In genomic region chr7:105013818-105014724, GRCh38 we compare ENCODE assay signal across 1 cellular context.
TF ChIP-seq lines count a peak whose summit lies in the region.

TSS of gene KMT2E (plus strand) at chr7:105014205. CDS start at chr7:105040953, 26,748 bp downstream.

TF ChIP-seq in K562, 482 proteins besides CTCF, POLR2A, EP300 and RAD21 (continued from another document and continues in another):
- no peak for TF ChIP-seq ZNF146 (CRISPR knock-in tag; IDR thresholded peaks at IDR 0.05; ENCODE audit: unreplicated experiment)
- no peak for TF ChIP-seq ZNF232 (CRISPR knock-in tag; IDR thresholded peaks at IDR 0.05)
- TF ChIP-seq ZBTB2 (IDR thresholded peaks at IDR 0.05) = no peak
- no peak for TF ChIP-seq MIER1 (IDR thresholded peaks at IDR 0.05; ENCODE audit: low read depth)
- TF ChIP-seq ZBTB34 (CRISPR knock-in tag; IDR thresholded peaks at IDR 0.05) = no peak
- no peak for TF ChIP-seq CHAMP1 (IDR thresholded peaks at IDR 0.05)
- peak; percentile 92 for TF ChIP-seq POLR2G (IDR thresholded peaks at IDR 0.05; ENCODE audit: low read depth, low read length)
- TF ChIP-seq SMARCE1 (IDR thresholded peaks at IDR 0.05) = peak; percentile 9; the same call in 1 of the 2 replicates
- no peak for TF ChIP-seq CHD4 (IDR thresholded peaks at IDR 0.05; ENCODE audit: insufficient read depth, insufficient replicate concordance, low read depth, low read length, poor library complexity, severe bottlenecking)
- TF ChIP-seq MEF2D (tag; conservative IDR thresholded peaks at IDR 0.05; ENCODE audit: low read depth) = no peak; the same call in 1 of the 2 replicates
- no peak for TF ChIP-seq PHF21A (IDR thresholded peaks at IDR 0.05; ENCODE audit: borderline replicate concordance, low read depth)
- TF ChIP-seq ZBTB43 (CRISPR knock-in tag; IDR thresholded peaks at IDR 0.05) = no peak
- TF ChIP-seq ZNF76 (CRISPR knock-in tag; IDR thresholded peaks at IDR 0.05; ENCODE audit: borderline replicate concordance) = peak; percentile 85
- TF ChIP-seq MLLT1 (IDR thresholded peaks at IDR 0.05) = peak; percentile 56 to 90
- TF ChIP-seq HSF4 (CRISPR knock-in tag; IDR thresholded peaks at IDR 0.05; ENCODE audit: borderline replicate concordance) = no peak
- no peak for TF ChIP-seq HDAC3 (IDR thresholded peaks at IDR 0.05; ENCODE audit: borderline replicate concordance, partially characterized antibody)
- no peak for TF ChIP-seq ZNF778 (CRISPR knock-in tag; IDR thresholded peaks at IDR 0.05)
- peak; percentile 65 for TF ChIP-seq POLR2AphosphoS5 (IDR thresholded peaks at IDR 0.05; ENCODE audit: control insufficient read depth, insufficient read depth, low read depth, low read length)
- no peak for TF ChIP-seq SP2 (IDR thresholded peaks at IDR 0.05; ENCODE audit: extremely low read depth, low read depth, low read length, poor library complexity, severe bottlenecking)
- no peak for TF ChIP-seq POLR3G (IDR thresholded peaks at IDR 0.05; ENCODE audit: extremely low read depth, insufficient read length, insufficient replicate concordance)
- 0 out of 2 replicates have a peak, but pooled peaks have one; percentile 27 for TF ChIP-seq ZNF354B (CRISPR knock-in tag; IDR thresholded peaks at IDR 0.05)
- peak; percentile 29; the same call in 1 of the 2 replicates for TF ChIP-seq ZNF165 (CRISPR knock-in tag; IDR thresholded peaks at IDR 0.05; ENCODE audit: borderline replicate concordance)
- TF ChIP-seq EP400 (IDR thresholded peaks at IDR 0.05) = no peak
- TF ChIP-seq ZNF408 (CRISPR knock-in tag; IDR thresholded peaks at IDR 0.05; ENCODE audit: low read depth) = no peak
- TF ChIP-seq NFATC3 (IDR thresholded peaks at IDR 0.05) = no peak
- peak in 1 of 2 experiments; percentile 70; a peak in 3 of 4 replicates for TF ChIP-seq SIN3A (IDR thresholded peaks at IDR 0.05; ENCODE audit: borderline replicate concordance in 2 of 2, control insufficient read depth in 1 of 2, low read depth in 2 of 2, low read length in 2 of 2)
- TF ChIP-seq ZNF57 (CRISPR knock-in tag; IDR thresholded peaks at IDR 0.05) = peak; percentile 88; the same call in 1 of the 2 replicates
- no peak; the same call in 1 of the 2 replicates for TF ChIP-seq FOXP1 (CRISPR knock-in tag; IDR thresholded peaks at IDR 0.05)
- peak; percentile 63 for TF ChIP-seq ZBTB7A (IDR thresholded peaks at IDR 0.05; ENCODE audit: borderline replicate concordance, control insufficient read depth, low read depth, low read length)
- TF ChIP-seq SIN3B (IDR thresholded peaks at IDR 0.05; ENCODE audit: low read depth) = no peak
- TF ChIP-seq YBX1 (IDR thresholded peaks at IDR 0.05) = no peak
- no peak for TF ChIP-seq ZKSCAN3 (CRISPR knock-in tag; IDR thresholded peaks at IDR 0.05)
- TF ChIP-seq ZKSCAN1 (IDR thresholded peaks at IDR 0.05; ENCODE audit: low read depth, low read length) = no peak; the same call in 1 of the 2 replicates
- TF ChIP-seq BRCA1 (IDR thresholded peaks at IDR 0.05) = no peak
- TF ChIP-seq BRCA1 (CRISPR knock-in tag; IDR thresholded peaks at IDR 0.05) = no peak
- no peak for TF ChIP-seq ZNF77 (CRISPR knock-in tag; IDR thresholded peaks at IDR 0.05)
- 0 out of 2 replicates have a peak, but pooled peaks have one; percentile 69 for TF ChIP-seq ZNF644 (tag; IDR thresholded peaks at IDR 0.05; ENCODE audit: low read depth)
- TF ChIP-seq RBM15 (IDR thresholded peaks at IDR 0.05; ENCODE audit: insufficient read depth, low read length) = no peak
- TF ChIP-seq TRIM28 (IDR thresholded peaks at IDR 0.05) = peak; percentile 41; the same call in 1 of the 2 replicates
- TF ChIP-seq SRSF1 (IDR thresholded peaks at IDR 0.05; ENCODE audit: low read depth, low read length) = no peak
- no peak for TF ChIP-seq PHB2 (IDR thresholded peaks at IDR 0.05; ENCODE audit: low read depth)
- TF ChIP-seq MAZ (CRISPR knock-in tag; conservative IDR thresholded peaks at IDR 0.05 in 1 of 2, IDR thresholded peaks at IDR 0.05 in 1 of 2) = peak in 1 of 2 experiments; percentile 90
- TF ChIP-seq ZNF134 (CRISPR knock-in tag; conservative IDR thresholded peaks at IDR 0.05) = no peak
- no peak for TF ChIP-seq DEAF1 (CRISPR knock-in tag; IDR thresholded peaks at IDR 0.05)
- TF ChIP-seq DPF2 (IDR thresholded peaks at IDR 0.05) = peak; percentile 71
- peak; percentile 90 for TF ChIP-seq GMEB1 (CRISPR knock-in tag; IDR thresholded peaks at IDR 0.05)
- TF ChIP-seq MAFG (tag; conservative IDR thresholded peaks at IDR 0.05) = no peak
- no peak for TF ChIP-seq NR0B1 (IDR thresholded peaks at IDR 0.05; ENCODE audit: partially characterized antibody)
- TF ChIP-seq ARID3B (CRISPR knock-in tag; IDR thresholded peaks at IDR 0.05; ENCODE audit: borderline replicate concordance) = 0 out of 2 replicates have a peak, but pooled peaks have one; percentile 55
- TF ChIP-seq RBM25 (IDR thresholded peaks at IDR 0.05; ENCODE audit: low read depth, low read length, severe bottlenecking) = peak; percentile 94
- TF ChIP-seq NFRKB (IDR thresholded peaks at IDR 0.05; ENCODE audit: low read depth) = peak; percentile 71
- TF ChIP-seq ZC3H8 (IDR thresholded peaks at IDR 0.05) = peak; percentile 17; the same call in 1 of the 2 replicates
- TF ChIP-seq NR4A1 (CRISPR knock-in tag; IDR thresholded peaks at IDR 0.05) = peak; percentile 64; the same call in 1 of the 2 replicates
- peak; percentile 93 for TF ChIP-seq NR4A1 (tag; IDR thresholded peaks at IDR 0.05)
- peak; percentile 74; the same call in 1 of the 2 replicates for TF ChIP-seq NR2F6 (CRISPR knock-in tag; IDR thresholded peaks at IDR 0.05)
- no peak for TF ChIP-seq HINFP (tag; conservative IDR thresholded peaks at IDR 0.05; ENCODE audit: low read depth)
